In the genomic region with DNA sequence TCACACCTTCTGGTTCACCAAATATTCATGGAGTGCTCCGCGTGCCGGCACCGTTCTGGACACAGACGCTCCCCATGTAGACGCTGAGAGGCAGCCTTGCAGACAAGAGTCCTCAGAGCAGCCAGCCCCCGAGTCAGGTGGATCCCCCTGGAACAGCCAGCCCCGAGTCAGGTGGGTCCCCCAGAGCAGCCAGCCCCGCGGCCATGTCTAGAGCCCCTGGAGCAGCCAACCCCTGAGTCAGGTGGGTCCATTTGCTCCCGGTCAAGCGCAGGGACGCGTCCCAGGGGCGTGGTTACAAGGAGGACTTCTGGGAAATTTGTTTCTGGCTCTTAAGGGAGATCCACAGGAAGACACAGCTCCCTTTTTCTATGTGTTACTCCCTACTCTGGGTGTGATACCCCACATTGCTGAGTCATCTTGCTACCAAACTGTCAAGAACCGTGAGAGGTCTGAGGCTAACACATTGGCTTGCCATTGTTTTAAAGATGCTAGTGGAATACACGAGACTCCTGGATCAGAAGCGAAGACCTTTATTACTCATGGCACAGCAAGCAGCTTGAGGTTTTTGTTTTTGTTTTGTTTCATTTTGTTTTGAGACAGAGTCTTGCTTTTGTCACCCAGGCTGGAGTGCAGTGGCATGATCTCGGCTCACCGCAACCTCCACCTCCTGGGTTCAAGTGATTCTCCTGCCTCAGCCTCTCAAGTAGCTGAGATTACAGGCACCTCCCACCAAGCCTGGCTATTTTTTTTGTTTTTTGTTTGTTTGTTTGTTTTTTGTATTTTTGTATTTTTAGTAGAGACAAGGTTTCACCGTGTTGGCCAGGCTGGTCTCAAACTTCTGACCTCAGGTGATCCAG, we compare ENCODE assay signal across 1 cellular context.
TF ChIP-seq lines count a peak whose summit lies in the region.

No MANE protein-coding gene starts in this region.

TF ChIP-seq in GM23338, 12 proteins besides CTCF, POLR2A, EP300 and RAD21 (continued from another document):
- TF ChIP-seq, protein P1, sequence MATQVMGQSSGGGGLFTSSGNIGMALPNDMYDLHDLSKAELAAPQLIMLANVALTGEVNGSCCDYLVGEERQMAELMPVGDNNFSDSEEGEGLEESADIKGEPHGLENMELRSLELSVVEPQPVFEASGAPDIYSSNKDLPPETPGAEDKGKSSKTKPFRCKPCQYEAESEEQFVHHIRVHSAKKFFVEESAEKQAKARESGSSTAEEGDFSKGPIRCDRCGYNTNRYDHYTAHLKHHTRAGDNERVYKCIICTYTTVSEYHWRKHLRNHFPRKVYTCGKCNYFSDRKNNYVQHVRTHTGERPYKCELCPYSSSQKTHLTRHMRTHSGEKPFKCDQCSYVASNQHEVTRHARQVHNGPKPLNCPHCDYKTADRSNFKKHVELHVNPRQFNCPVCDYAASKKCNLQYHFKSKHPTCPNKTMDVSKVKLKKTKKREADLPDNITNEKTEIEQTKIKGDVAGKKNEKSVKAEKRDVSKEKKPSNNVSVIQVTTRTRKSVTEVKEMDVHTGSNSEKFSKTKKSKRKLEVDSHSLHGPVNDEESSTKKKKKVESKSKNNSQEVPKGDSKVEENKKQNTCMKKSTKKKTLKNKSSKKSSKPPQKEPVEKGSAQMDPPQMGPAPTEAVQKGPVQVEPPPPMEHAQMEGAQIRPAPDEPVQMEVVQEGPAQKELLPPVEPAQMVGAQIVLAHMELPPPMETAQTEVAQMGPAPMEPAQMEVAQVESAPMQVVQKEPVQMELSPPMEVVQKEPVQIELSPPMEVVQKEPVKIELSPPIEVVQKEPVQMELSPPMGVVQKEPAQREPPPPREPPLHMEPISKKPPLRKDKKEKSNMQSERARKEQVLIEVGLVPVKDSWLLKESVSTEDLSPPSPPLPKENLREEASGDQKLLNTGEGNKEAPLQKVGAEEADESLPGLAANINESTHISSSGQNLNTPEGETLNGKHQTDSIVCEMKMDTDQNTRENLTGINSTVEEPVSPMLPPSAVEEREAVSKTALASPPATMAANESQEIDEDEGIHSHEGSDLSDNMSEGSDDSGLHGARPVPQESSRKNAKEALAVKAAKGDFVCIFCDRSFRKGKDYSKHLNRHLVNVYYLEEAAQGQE (IDR thresholded peaks at IDR 0.05; ENCODE audit: unreplicated experiment), result no peak
- no peak for TF ChIP-seq EZH2phosphoT487 (IDR thresholded peaks at IDR 0.05; ENCODE audit: unreplicated experiment)
- TF ChIP-seq, protein P2, sequence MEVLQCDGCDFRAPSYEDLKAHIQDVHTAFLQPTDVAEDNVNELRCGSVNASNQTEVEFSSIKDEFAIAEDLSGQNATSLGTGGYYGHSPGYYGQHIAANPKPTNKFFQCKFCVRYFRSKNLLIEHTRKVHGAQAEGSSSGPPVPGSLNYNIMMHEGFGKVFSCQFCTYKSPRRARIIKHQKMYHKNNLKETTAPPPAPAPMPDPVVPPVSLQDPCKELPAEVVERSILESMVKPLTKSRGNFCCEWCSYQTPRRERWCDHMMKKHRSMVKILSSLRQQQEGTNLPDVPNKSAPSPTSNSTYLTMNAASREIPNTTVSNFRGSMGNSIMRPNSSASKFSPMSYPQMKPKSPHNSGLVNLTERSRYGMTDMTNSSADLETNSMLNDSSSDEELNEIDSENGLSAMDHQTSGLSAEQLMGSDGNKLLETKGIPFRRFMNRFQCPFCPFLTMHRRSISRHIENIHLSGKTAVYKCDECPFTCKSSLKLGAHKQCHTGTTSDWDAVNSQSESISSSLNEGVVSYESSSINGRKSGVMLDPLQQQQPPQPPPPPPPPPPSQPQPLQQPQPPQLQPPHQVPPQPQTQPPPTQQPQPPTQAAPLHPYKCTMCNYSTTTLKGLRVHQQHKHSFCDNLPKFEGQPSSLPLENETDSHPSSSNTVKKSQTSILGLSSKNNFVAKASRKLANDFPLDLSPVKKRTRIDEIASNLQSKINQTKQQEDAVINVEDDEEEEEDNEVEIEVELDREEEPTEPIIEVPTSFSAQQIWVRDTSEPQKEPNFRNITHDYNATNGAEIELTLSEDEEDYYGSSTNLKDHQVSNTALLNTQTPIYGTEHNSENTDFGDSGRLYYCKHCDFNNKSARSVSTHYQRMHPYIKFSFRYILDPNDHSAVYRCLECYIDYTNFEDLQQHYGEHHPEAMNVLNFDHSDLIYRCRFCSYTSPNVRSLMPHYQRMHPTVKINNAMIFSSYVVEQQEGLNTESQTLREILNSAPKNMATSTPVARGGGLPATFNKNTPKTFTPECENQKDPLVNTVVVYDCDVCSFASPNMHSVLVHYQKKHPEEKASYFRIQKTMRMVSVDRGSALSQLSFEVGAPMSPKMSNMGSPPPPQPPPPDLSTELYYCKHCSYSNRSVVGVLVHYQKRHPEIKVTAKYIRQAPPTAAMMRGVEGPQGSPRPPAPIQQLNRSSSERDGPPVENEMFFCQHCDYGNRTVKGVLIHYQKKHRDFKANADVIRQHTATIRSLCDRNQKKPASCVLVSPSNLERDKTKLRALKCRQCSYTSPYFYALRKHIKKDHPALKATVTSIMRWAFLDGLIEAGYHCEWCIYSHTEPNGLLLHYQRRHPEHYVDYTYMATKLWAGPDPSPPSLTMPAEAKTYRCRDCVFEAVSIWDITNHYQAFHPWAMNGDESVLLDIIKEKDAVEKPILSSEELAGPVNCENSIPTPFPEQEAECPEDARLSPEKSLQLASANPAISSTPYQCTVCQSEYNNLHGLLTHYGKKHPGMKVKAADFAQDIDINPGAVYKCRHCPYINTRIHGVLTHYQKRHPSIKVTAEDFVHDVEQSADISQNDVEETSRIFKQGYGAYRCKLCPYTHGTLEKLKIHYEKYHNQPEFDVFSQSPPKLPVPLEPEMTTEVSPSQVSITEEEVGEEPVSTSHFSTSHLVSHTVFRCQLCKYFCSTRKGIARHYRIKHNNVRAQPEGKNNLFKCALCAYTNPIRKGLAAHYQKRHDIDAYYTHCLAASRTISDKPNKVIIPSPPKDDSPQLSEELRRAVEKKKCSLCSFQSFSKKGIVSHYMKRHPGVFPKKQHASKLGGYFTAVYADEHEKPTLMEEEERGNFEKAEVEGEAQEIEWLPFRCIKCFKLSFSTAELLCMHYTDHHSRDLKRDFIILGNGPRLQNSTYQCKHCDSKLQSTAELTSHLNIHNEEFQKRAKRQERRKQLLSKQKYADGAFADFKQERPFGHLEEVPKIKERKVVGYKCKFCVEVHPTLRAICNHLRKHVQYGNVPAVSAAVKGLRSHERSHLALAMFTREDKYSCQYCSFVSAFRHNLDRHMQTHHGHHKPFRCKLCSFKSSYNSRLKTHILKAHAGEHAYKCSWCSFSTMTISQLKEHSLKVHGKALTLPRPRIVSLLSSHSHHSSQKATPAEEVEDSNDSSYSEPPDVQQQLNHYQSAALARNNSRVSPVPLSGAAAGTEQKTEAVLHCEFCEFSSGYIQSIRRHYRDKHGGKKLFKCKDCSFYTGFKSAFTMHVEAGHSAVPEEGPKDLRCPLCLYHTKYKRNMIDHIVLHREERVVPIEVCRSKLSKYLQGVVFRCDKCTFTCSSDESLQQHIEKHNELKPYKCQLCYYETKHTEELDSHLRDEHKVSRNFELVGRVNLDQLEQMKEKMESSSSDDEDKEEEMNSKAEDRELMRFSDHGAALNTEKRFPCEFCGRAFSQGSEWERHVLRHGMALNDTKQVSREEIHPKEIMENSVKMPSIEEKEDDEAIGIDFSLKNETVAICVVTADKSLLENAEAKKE (CRISPR knock-in tag; IDR thresholded peaks at IDR 0.05), result no peak
- TF ChIP-seq EZH2 (IDR thresholded peaks at IDR 0.05; ENCODE audit: low read depth, unreplicated experiment), result no peak
- TF ChIP-seq ZNF331 (CRISPR knock-in tag; IDR thresholded peaks at IDR 0.05; ENCODE audit: low read depth), result no peak
- TF ChIP-seq STAT1 (IDR thresholded peaks at IDR 0.05; ENCODE audit: unreplicated experiment), result no peak
- TF ChIP-seq ZNF114 (CRISPR knock-in tag; IDR thresholded peaks at IDR 0.05), result no peak
- TF ChIP-seq JUNB (IDR thresholded peaks at IDR 0.05; ENCODE audit: unreplicated experiment), result no peak
- TF ChIP-seq NANOG (IDR thresholded peaks at IDR 0.05; ENCODE audit: borderline replicate concordance), result no peak
- TF ChIP-seq CREB1 (CRISPR knock-in tag; IDR thresholded peaks at IDR 0.05; ENCODE audit: low read depth), result no peak
- TF ChIP-seq, protein P3, sequence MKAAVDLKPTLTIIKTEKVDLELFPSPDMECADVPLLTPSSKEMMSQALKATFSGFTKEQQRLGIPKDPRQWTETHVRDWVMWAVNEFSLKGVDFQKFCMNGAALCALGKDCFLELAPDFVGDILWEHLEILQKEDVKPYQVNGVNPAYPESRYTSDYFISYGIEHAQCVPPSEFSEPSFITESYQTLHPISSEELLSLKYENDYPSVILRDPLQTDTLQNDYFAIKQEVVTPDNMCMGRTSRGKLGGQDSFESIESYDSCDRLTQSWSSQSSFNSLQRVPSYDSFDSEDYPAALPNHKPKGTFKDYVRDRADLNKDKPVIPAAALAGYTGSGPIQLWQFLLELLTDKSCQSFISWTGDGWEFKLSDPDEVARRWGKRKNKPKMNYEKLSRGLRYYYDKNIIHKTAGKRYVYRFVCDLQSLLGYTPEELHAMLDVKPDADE (IDR thresholded peaks at IDR 0.05), result no peak
